ENCODE assay signal across 12 cellular contexts in the genomic region with DNA sequence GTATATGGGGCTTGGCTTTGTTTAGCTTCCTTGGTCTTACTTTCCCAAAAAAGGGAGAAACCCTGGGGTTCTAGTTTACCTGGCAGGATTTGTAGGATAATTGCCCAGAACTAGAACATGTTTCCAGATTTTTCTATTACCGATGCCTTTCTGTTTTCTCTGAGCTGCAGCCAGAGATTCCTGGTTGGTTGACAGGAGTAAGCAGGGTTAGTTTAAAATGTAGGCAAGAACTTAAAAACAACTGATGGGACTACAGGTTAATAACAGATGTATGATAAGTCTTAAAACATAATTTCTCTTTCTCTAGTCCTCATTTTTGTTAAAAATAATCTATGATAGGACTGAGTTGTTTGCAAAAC. TPM values are rescaled to one million over a fixed set of nuclear protein-coding genes. Genes with fewer than 3 reads are reported as not detected.
DNase-seq lines count a peak whose midpoint lies in the region; ATAC-seq and TF ChIP-seq lines count a peak whose summit lies in the region.
"Had no signal": no experiment of that assay in that cellular context is flagged by ENCODE, and none has a peak within 500 bp of the region (broad histone marks: within the 10 kb centered on the region; RNA-seq: fewer than 3 reads in every experiment).

No MANE protein-coding gene starts in this region.

- no peak for ATAC-seq in left ventricle myocardium superior
- no peak for ATAC-seq in upper lobe of right lung
- no peak for ATAC-seq in left colon

- H3K4me3 ChIP-seq in cardiac muscle cell (no peak overlapping the region), endocrine pancreas (ENCODE audit: control insufficient read depth, insufficient read depth, low read length) (peak overlapping the region; percentile 52), neuron (ENCODE audit: low read length) (peak overlapping the region; percentile 18), upper lobe of right lung (no peak overlapping the region)

- no peak overlapping the region for H2AFZ ChIP-seq in neuron (ENCODE audit: low read depth, low read length)

- H3K27me3 ChIP-seq in cardiac muscle cell (no peaks in the 10 kb centered on the region), endocrine pancreas (ENCODE audit: control insufficient read depth, insufficient read depth, low read length) (no peaks in the 10 kb centered on the region), neuron (ENCODE audit: insufficient read depth, low read length) (no peaks in the 10 kb centered on the region), upper lobe of right lung (no peaks in the 10 kb centered on the region)

- no peaks in the 10 kb centered on the region for H3K9me3 ChIP-seq in cardiac muscle cell (ENCODE audit: low read depth)
- H3K9me3 ChIP-seq in endocrine pancreas (ENCODE audit: control insufficient read depth, low read length), result no peaks in the 10 kb centered on the region
- no peaks in the 10 kb centered on the region for H3K9me3 ChIP-seq in neuron (ENCODE audit: low read length)
- no peaks in the 10 kb centered on the region for H3K9me3 ChIP-seq in upper lobe of right lung

- H3K4me1 ChIP-seq in cardiac muscle cell (ENCODE audit: low read depth) (peaks cover 23% of the 10 kb centered on the region), endocrine pancreas (ENCODE audit: control insufficient read depth, insufficient read depth, low read length) (no peaks in the 10 kb centered on the region), neuron (ENCODE audit: insufficient read depth, low read length) (peaks cover 27% of the 10 kb centered on the region), upper lobe of right lung (peaks cover 5% of the 10 kb centered on the region)

- H3K27ac ChIP-seq in cardiac muscle cell (peak overlapping the region; percentile 86), upper lobe of right lung (peak overlapping the region; percentile 34)

- intact Hi-C loops in left ventricle myocardium superior (cut with micrococcal nuclease) (no loop called here), upper lobe of right lung (cut with DNase I) (no loop called here), left colon (cut with DNase I, micrococcal nuclease) (no loop called here)

- DNase-seq in cardiac muscle cell (ENCODE audit: low read depth in 1 of 2, low spot score in 1 of 2) (no peak), left ventricle myocardium superior (no peak), upper lobe of right lung (no peak), left colon (no peak), superior temporal gyrus (ENCODE audit: extremely low spot score) (no peak)
- DNase-seq in stimulated activated naive CD4-positive, alpha-beta T cell (lab: John Stamatoyannopoulos, UW), result no peak
- DNase-seq: 8988T; activated CD4-positive, alpha-beta memory T cell treated with anti-CD3 and anti-CD28 coated beads for 36 hours; DMS53; NCI-H524 treated with DMSO at 0.1 percent for 48 hours had no signal

- TF ChIP-seq CTCF in cardiac muscle cell (IDR thresholded peaks at IDR 0.05; ENCODE audit: low read depth, low read length) (no peak), upper lobe of right lung (IDR thresholded peaks at IDR 0.05) (no peak)

- H3K36me3 ChIP-seq in cardiac muscle cell, result no peaks in the 10 kb centered on the region
- no peaks in the 10 kb centered on the region for H3K36me3 ChIP-seq in endocrine pancreas (ENCODE audit: control insufficient read depth, insufficient read depth, low read length)
- H3K36me3 ChIP-seq in neuron (ENCODE audit: insufficient read depth, low read length), result no peaks in the 10 kb centered on the region
- peaks cover 15% of the 10 kb centered on the region for H3K36me3 ChIP-seq in upper lobe of right lung

- no peak overlapping the region for H3K9ac ChIP-seq in endocrine pancreas (ENCODE audit: control insufficient read depth, insufficient read depth, low read length)

RNA-seq across cellular contexts. Expression of gene GMCL1, which starts 38.9 kb away (rescaled TPM):
- total RNA-seq in cardiac muscle cell (20.6 and 46.5 TPM in 2 replicates), left ventricle myocardium superior (3.6 TPM), upper lobe of right lung (11.9 TPM), left colon (10 to 100 TPM; 22.8 to 27.2 TPM)
- 13.2 and 22.8 TPM in 2 replicates for polyA plus RNA-seq in cardiac muscle cell

RNA-seq across cellular contexts. Expression of gene ANXA4, which starts 48.6 kb away (rescaled TPM):
- total RNA-seq in cardiac muscle cell (11.0 and 18.0 TPM in 2 replicates), left ventricle myocardium superior (24.7 TPM), upper lobe of right lung (181 TPM), left colon (100 to 1,000 TPM; 271 to 289 TPM)
- polyA plus RNA-seq in cardiac muscle cell, result 27.2 and 36.1 TPM in 2 replicates

Comparison
In these comparisons a context has a peak if more than half of its experiments do, and no peak if none do; other contexts are left out.
1. H3K4me3 ChIP-seq: peak in endocrine pancreas (single experiment) and neuron (single experiment); none in cardiac muscle cell (single experiment) and upper lobe of right lung (single experiment).